24 cellular contexts compared by ENCODE assay signal in the genomic region with DNA sequence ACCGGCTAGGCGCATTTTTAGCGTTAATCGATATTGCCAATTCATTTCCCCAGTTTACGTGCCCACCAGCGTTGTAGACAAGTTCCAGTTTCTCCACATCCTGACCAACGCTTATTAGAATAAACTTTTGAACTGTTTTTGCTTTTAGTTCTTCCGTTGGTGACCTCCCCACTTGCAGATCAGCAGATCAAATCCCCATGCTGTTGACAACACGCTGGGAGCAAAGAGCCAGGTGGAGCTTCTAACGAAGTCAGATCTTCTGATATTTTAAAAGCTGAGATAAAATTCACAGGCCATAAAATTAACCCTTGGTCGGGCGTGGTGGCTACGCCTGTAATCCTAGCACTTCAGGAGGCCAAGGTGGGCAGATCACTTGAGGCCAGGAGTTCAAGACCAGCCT. TPM values are rescaled to one million over a fixed set of nuclear protein-coding genes. Genes with fewer than 3 reads are reported as not detected.
DNase-seq lines count a peak whose midpoint lies in the region; ATAC-seq, FAIRE-seq and TF ChIP-seq lines count a peak whose summit lies in the region.
"Had no signal": no experiment of that assay in that cellular context is flagged by ENCODE, and none has a peak within 500 bp of the region (broad histone marks: within the 10 kb centered on the region; RNA-seq: fewer than 3 reads in every experiment).

No MANE protein-coding gene starts in this region.

- peak overlapping the region; percentile 68 for H3K27ac Mint-ChIP-seq in activated T-cell treated with anti-CD3 and anti-CD28 coated beads, Interleukin-2, amount 50 U/mL, for 24 hours
- H3K27ac Mint-ChIP-seq in T-helper 2 cell treated with Interferon-gamma antibody and Interleukin-4, amounts not matched to agents 5 μg/mL and 100 μg/mL, for 36 hours = peak overlapping the region; percentile 90
- H3K27ac Mint-ChIP-seq in chondrocyte (ENCODE audit: unreplicated experiment) = peak overlapping the region; percentile 24
- H3K27ac Mint-ChIP-seq: effector memory CD8-positive, alpha-beta T cell had no signal

- H3K4me3 ChIP-seq in small intestine (ENCODE audit: low read depth in 1 of 2, low read length in 2 of 2) = no peak overlapping the region
- H3K4me3 ChIP-seq: GM12878, HAP-1, vagina had no signal

- peaks cover 10% of the 10 kb centered on the region for H3K36me3 Mint-ChIP-seq in activated T-cell treated with anti-CD3 and anti-CD28 coated beads, Interleukin-2, amount 50 U/mL, for 24 hours (ENCODE audit: low read depth)
- H3K36me3 Mint-ChIP-seq in T-helper 2 cell treated with Interferon-gamma antibody and Interleukin-4, amounts not matched to agents 5 μg/mL and 100 μg/mL, for 36 hours (ENCODE audit: low read depth) = peaks cover 23% of the 10 kb centered on the region
- peaks cover 13% of the 10 kb centered on the region for H3K36me3 Mint-ChIP-seq in chondrocyte (ENCODE audit: low read depth)

- no peaks in the 10 kb centered on the region for H3K9me3 ChIP-seq in small intestine (ENCODE audit: control insufficient read depth, low read depth)
- H3K9me3 ChIP-seq: HAP-1, vagina had no signal

- peaks cover 0 to 8% of the 10 kb centered on the region in 2 donors for H3K36me3 ChIP-seq in small intestine (ENCODE audit: control insufficient read depth in 2 of 2, insufficient read depth in 2 of 2, low read length in 2 of 2)
- H3K36me3 ChIP-seq: HAP-1, vagina had no signal

- no peaks in the 10 kb centered on the region for H3K27me3 Mint-ChIP-seq in activated T-cell treated with anti-CD3 and anti-CD28 coated beads, Interleukin-2, amount 50 U/mL, for 24 hours
- H3K27me3 Mint-ChIP-seq in T-helper 2 cell treated with Interferon-gamma antibody and Interleukin-4, amounts not matched to agents 5 μg/mL and 100 μg/mL, for 36 hours (ENCODE audit: low read depth) = no peaks in the 10 kb centered on the region
- H3K27me3 Mint-ChIP-seq in chondrocyte (ENCODE audit: low read depth) = no peaks in the 10 kb centered on the region
- H3K27me3 Mint-ChIP-seq: effector memory CD8-positive, alpha-beta T cell had no signal

- ATAC-seq in HG02885 (IDR thresholded peaks at IDR 0.05; ENCODE audit: poor library complexity, unreplicated experiment) = no peak
- ATAC-seq in GM21390 (IDR thresholded peaks at IDR 0.05; ENCODE audit: unreplicated experiment) = no peak
- ATAC-seq: activated T-cell treated with anti-CD3 and anti-CD28 coated beads, Interleukin-2, amount 50 U/mL, for 4 hours; effector memory CD8-positive, alpha-beta T cell; GM12878; HepG2; left cardiac atrium had no signal

- H3K4me1 ChIP-seq in small intestine (ENCODE audit: control insufficient read depth in 2 of 2, insufficient read depth in 1 of 2, low read depth in 1 of 2, low read length in 1 of 2) = no peaks in the 10 kb centered on the region

- DNase-seq in activated T-cell treated with anti-CD3 and anti-CD28 coated beads, Interleukin-2, amount 50 U/mL, for 24 hours = no peak
- DNase-seq in activated T-cell treated with anti-CD3 and anti-CD28 coated beads, Interleukin-2, amount 50 U/mL, for 1 hour = no peak
- DNase-seq in T-helper 2 cell treated with Interferon-gamma antibody and Interleukin-4, amounts not matched to agents 5 μg/mL and 100 μg/mL, for 36 hours (ENCODE audit: low spot score) = no peak
- no peak for DNase-seq in chondrocyte (ENCODE audit: low spot score)
- DNase-seq in small intestine = peak; percentile 89
- no peak for DNase-seq in NCI-H510A (lab: John Stamatoyannopoulos, UW)
- DNase-seq: activated T-cell treated with anti-CD3 and anti-CD28 coated beads, Interleukin-2, amount 50 U/mL, for 4 hours; amniotic stem cell; central memory CD4-positive, alpha-beta T cell; effector memory CD8-positive, alpha-beta T cell; left cardiac atrium; NCI-H1417 treated with DMSO at 0.1 percent for 48 hours; NCI-H2171; NCI-H748 treated with DMSO at 0.1 percent for 48 hours; retina; stimulated activated CD8-positive, alpha-beta memory T cell treated with anti-CD3 and anti-CD28 coated beads, Interleukin-4, amount 100 ng/mL, for 48 hours had no signal

- H3K9me3 Mint-ChIP-seq in activated T-cell treated with anti-CD3 and anti-CD28 coated beads, Interleukin-2, amount 50 U/mL, for 24 hours = no peaks in the 10 kb centered on the region
- H3K9me3 Mint-ChIP-seq in T-helper 2 cell treated with Interferon-gamma antibody and Interleukin-4, amounts not matched to agents 5 μg/mL and 100 μg/mL, for 36 hours = no peaks in the 10 kb centered on the region
- H3K9me3 Mint-ChIP-seq in chondrocyte (ENCODE audit: low read depth) = no peaks in the 10 kb centered on the region
- H3K9me3 Mint-ChIP-seq: activated T-cell treated with anti-CD3 and anti-CD28 coated beads, Interleukin-2, amount 50 U/mL, for 4 hours; effector memory CD8-positive, alpha-beta T cell had no signal

- no peaks in the 10 kb centered on the region for H3K27me3 ChIP-seq in small intestine (ENCODE audit: control insufficient read depth in 2 of 2, insufficient read depth in 2 of 2, low read length in 2 of 2)
- H3K27me3 ChIP-seq: vagina had no signal

- peak overlapping the region; percentile 44 to 90 for H3K27ac ChIP-seq in small intestine (ENCODE audit: low read depth in 1 of 2, low read length in 1 of 2)
- H3K27ac ChIP-seq: C4-2B, vagina had no signal

- no peak for TF ChIP-seq CTCF in chondrocyte (IDR thresholded peaks at IDR 0.05)

- FAIRE-seq in small intestine (lab: Jason Lieb, UNC) = no peak
- FAIRE-seq: GM12878, HepG2 had no signal

- WGBS in small intestine, 3 donors = 13 to 46% (median 20%) methylated on average over 13 of the region's 13 CpGs

- peaks cover 47% of the 10 kb centered on the region for H3K4me1 Mint-ChIP-seq in activated T-cell treated with anti-CD3 and anti-CD28 coated beads, Interleukin-2, amount 50 U/mL, for 24 hours (ENCODE audit: low read depth)
- H3K4me1 Mint-ChIP-seq in T-helper 2 cell treated with Interferon-gamma antibody and Interleukin-4, amounts not matched to agents 5 μg/mL and 100 μg/mL, for 36 hours (ENCODE audit: low read depth) = peaks cover 41% of the 10 kb centered on the region
- peaks cover 8% of the 10 kb centered on the region for H3K4me1 Mint-ChIP-seq in chondrocyte (ENCODE audit: low read depth)

- peak overlapping the region; percentile 8 for H3K4me3 Mint-ChIP-seq in activated T-cell treated with anti-CD3 and anti-CD28 coated beads, Interleukin-2, amount 50 U/mL, for 24 hours
- peak overlapping the region; percentile 54 for H3K4me3 Mint-ChIP-seq in T-helper 2 cell treated with Interferon-gamma antibody and Interleukin-4, amounts not matched to agents 5 μg/mL and 100 μg/mL, for 36 hours
- no peak overlapping the region for H3K4me3 Mint-ChIP-seq in chondrocyte (ENCODE audit: unreplicated experiment)
- H3K4me3 Mint-ChIP-seq: activated T-cell treated with anti-CD3 and anti-CD28 coated beads, Interleukin-2, amount 50 U/mL, for 4 hours had no signal

RNA-seq across cellular contexts. Expression of gene RCN3, which starts 21.2 kb away (rescaled TPM):
- 233 to 326 TPM (median 298 TPM) in 3 replicates for total RNA-seq in chondrocyte
- 100 to 1,000 TPM in 2 of 3 donors, 10 to 100 TPM in 1; 38.0 to 687 (median 437) TPM for polyA plus RNA-seq in small intestine

RNA-seq across cellular contexts. Expression of gene NOSIP, which starts 31.3 kb away (rescaled TPM):
- total RNA-seq in chondrocyte = 41.0 to 47.0 TPM (median 46.5 TPM) in 3 replicates
- polyA plus RNA-seq in small intestine = 100 to 1,000 TPM; 102 to 181 (median 167) TPM

RNA-seq across cellular contexts. Expression of gene PRRG2, which starts 32.1 kb away (rescaled TPM):
- 0.17 to 0.56 TPM (median 0.39 TPM) in 3 replicates for total RNA-seq in chondrocyte
- 10 to 100 TPM; 14.2 to 23.7 (median 21.3) TPM for polyA plus RNA-seq in small intestine
- total RNA-seq: M059J had no signal

RNA-seq across cellular contexts. Expression of gene FCGRT, which starts 36.6 kb away (rescaled TPM):
- 103 to 112 TPM (median 103 TPM) in 3 replicates for total RNA-seq in chondrocyte
- 100 to 1,000 TPM; 354 to 541 (median 486) TPM for polyA plus RNA-seq in small intestine

RNA-seq across cellular contexts. Expression of gene PRR12, which starts 41.9 kb away (rescaled TPM):
- total RNA-seq in chondrocyte = 23.8 to 33.9 TPM (median 28.1 TPM) in 3 replicates
- polyA plus RNA-seq in small intestine = 10 to 100 TPM in 1 of 3 donors, 1 to 10 TPM in 2; 2.4 to 11.4 (median 4.5) TPM

Comparison
In these comparisons a context has a peak if more than half of its experiments do, and no peak if none do; other contexts are left out.
1. H3K27ac Mint-ChIP-seq: peak in every context shown above with its lines; median percentile 90 in T-helper 2 cell treated with Interferon-gamma antibody and Interleukin-4, amounts not matched to agents 5 μg/mL and 100 μg/mL, for 36 hours; 68 in activated T-cell treated with anti-CD3 and anti-CD28 coated beads, Interleukin-2, amount 50 U/mL, for 24 hours; 24 in chondrocyte.